24 cellular contexts compared by ENCODE assay signal in genomic region chr10:129446182-129446581, GRCh38.
"Had no signal": no experiment of that assay in that cellular context is flagged by ENCODE, and none has a peak within 500 bp of the region (broad histone marks: within the 10 kb centered on the region; RNA-seq: fewer than 3 reads in every experiment).

No MANE protein-coding gene starts in this region.

- H3K36me3 ChIP-seq: ascending aorta, cardiac muscle cell, stomach, thyroid gland, upper lobe of right lung had no signal

- H3K4me3 ChIP-seq: ascending aorta, cardiac muscle cell, coronary artery, stomach, thyroid gland, upper lobe of right lung had no signal

- ATAC-seq: effector memory CD8-positive, alpha-beta T cell; left ventricle myocardium superior; naive thymus-derived CD8-positive, alpha-beta T cell; right cardiac atrium; stimulated activated naive B cell treated with anti-CD40 and anti-IgM and Interleukin-4, amounts not matched to agents 10 μg/mL and 1 μg/mL and 100 μg/mL, for 72 hours; upper lobe of right lung had no signal

- H3K27ac ChIP-seq: ascending aorta, cardiac muscle cell, coronary artery, stomach, thyroid gland, upper lobe of right lung had no signal

- DNase-seq: activated CD4-positive, alpha-beta memory T cell treated with anti-CD3 and anti-CD28 coated beads, Interleukin-2, amount 10 ng/mL, durations not matched to agents 7 days and 5 days; activated CD4-positive, alpha-beta T cell treated with anti-CD3 and anti-CD28 coated beads for 1 hour; activated CD4-positive, alpha-beta T cell treated with anti-CD3 and anti-CD28 coated beads, Interleukin-2, amount 10 ng/mL, durations not matched to agents 7 days and 5 days; activated CD8-positive, alpha-beta memory T cell treated with anti-CD3 and anti-CD28 coated beads, Interleukin-2, amount 50 U/mL, for 48 hours; activated gamma-delta T cell; activated naive CD4-positive, alpha-beta T cell treated with anti-CD3 and anti-CD28 coated beads, Interleukin-2, amount 10 ng/mL, durations not matched to agents 7 days and 5 days; activated naive CD8-positive, alpha-beta T cell treated with anti-CD3 and anti-CD28 coated beads, Interleukin-2, amount 10 ng/mL, durations not matched to agents 7 days and 5 days; activated T-cell treated with anti-CD3 and anti-CD28 coated beads, Interleukin-2, amount 50 U/mL, for 24 hours; cerebellar nuclear complex; effector memory CD8-positive, alpha-beta T cell; head of caudate nucleus; left ventricle myocardium superior; naive thymus-derived CD8-positive, alpha-beta T cell; right cardiac atrium; stimulated activated CD4-positive, alpha-beta T cell treated with anti-CD3 and anti-CD28 coated beads, Interleukin-15, amount 100 ng/mL, for 24 hours; stimulated activated CD4-positive, alpha-beta T cell treated with anti-CD3 and anti-CD28 coated beads, Interleukin-2, amount 100 ng/mL, for 24 hours; stimulated activated naive B cell treated with anti-CD40 and anti-IgM and Interleukin-4, amounts not matched to agents 10 μg/mL and 1 μg/mL and 100 μg/mL, for 72 hours; stomach; T-helper 2 cell; thyroid gland; upper lobe of right lung had no signal

- H3K9me3 ChIP-seq: ascending aorta, stomach, thyroid gland, upper lobe of right lung had no signal

- H3K27me3 ChIP-seq: ascending aorta, cardiac muscle cell, thyroid gland, upper lobe of right lung had no signal

- H3K4me1 ChIP-seq: ascending aorta, stomach, thyroid gland, upper lobe of right lung had no signal
